Comparison of ENCODE assay signal across 14 cellular contexts in genomic region chr19:45162464-45163143, GRCh38. TPM values are rescaled to one million over a fixed set of nuclear protein-coding genes. Genes with fewer than 3 reads are reported as not detected.
A peak's percentile ranks its signal among the peaks of the same experiment; 100 is the strongest.
DNase-seq lines count a peak whose midpoint lies in the region; ATAC-seq and TF ChIP-seq lines count a peak whose summit lies in the region.
"Had no signal": no experiment of that assay in that cellular context is flagged by ENCODE, and none has a peak within 500 bp of the region (broad histone marks: within the 10 kb centered on the region; RNA-seq: fewer than 3 reads in every experiment).

No MANE protein-coding gene starts in this region.

- WGBS in esophagus squamous epithelium, 2 donors = 38% methylated on average over 2 of the region's 25 CpGs; no CpG with 5 or more reads in 1 of the 2 donors

- intact Hi-C loops in esophagus squamous epithelium (cut with DNase I) = no loop called here

- DNase-seq in NOMO-1 treated with DMSO at 0.1 percent for 48 hours (lab: John Stamatoyannopoulos, UW; ENCODE audit: unreplicated experiment) = peak; percentile 54
- DNase-seq in NOMO-1 treated with dmso at 0.1 percent for 144 hours (lab: John Stamatoyannopoulos, UW; ENCODE audit: unreplicated experiment) = no peak
- DNase-seq in SKM-1 (lab: John Stamatoyannopoulos, UW; ENCODE audit: unreplicated experiment) = peak; percentile 69
- DNase-seq in esophagus squamous epithelium (lab: John Stamatoyannopoulos, UW) = no peak
- no peak for DNase-seq in medulla oblongata (ENCODE audit: extremely low spot score)
- no peak for DNase-seq in substantia nigra (lab: John Stamatoyannopoulos, UW)
- DNase-seq: activated CD4-positive, alpha-beta T cell treated with anti-CD3 and anti-CD28 coated beads, Interleukin-2, amount 50 U/mL, for 48 hours; activated naive CD8-positive, alpha-beta T cell treated with anti-CD3 and anti-CD28 coated beads, Interleukin-2, amount 10 ng/mL, durations not matched to agents 7 days and 5 days; activated T-cell treated with anti-CD3 and anti-CD28 coated beads, Interleukin-2, amount 50 U/mL, for 48 hours had no signal

- no peak for TF ChIP-seq POLR2A in esophagus squamous epithelium (IDR thresholded peaks at IDR 0.05)

- TF ChIP-seq CTCF in esophagus squamous epithelium (IDR thresholded peaks at IDR 0.05) = no peak

- H3K4me3 ChIP-seq in esophagus squamous epithelium = peak overlapping the region in 2 of 4 donors; percentile 21 to 45
- H3K4me3 ChIP-seq: HAP-1, heart right ventricle, right atrium auricular region had no signal

- H3K36me3 ChIP-seq in esophagus squamous epithelium = no peaks in the 10 kb centered on the region
- H3K36me3 ChIP-seq: HAP-1, heart right ventricle, right atrium auricular region had no signal

- peaks cover 44 to 80% (median 48%) of the 10 kb centered on the region in 3 donors for H3K4me1 ChIP-seq in esophagus squamous epithelium

- peaks cover 0 to 54% (median 0%) of the 10 kb centered on the region in 4 donors for H3K27me3 ChIP-seq in esophagus squamous epithelium
- H3K27me3 ChIP-seq: right atrium auricular region had no signal

- H3K27ac ChIP-seq in esophagus squamous epithelium = peak overlapping the region in 3 of 4 donors; percentile 44 to 56 (median 49)
- H3K27ac ChIP-seq in substantia nigra (ENCODE audit: low read depth, low read length, poor library complexity, severe bottlenecking) = no peak overlapping the region
- H3K27ac ChIP-seq: heart right ventricle, right atrium auricular region had no signal

- no peaks in the 10 kb centered on the region for H3K9me3 ChIP-seq in esophagus squamous epithelium
- H3K9me3 ChIP-seq: HAP-1, heart right ventricle, right atrium auricular region had no signal

- ATAC-seq in SK-N-SH treated with all-trans-retinoic acid at 6 μM for 48 hours = no peak

TF ChIP-seq in SK-N-SH treated with all-trans-retinoic acid at 6 μM for 48 hours, 23 proteins besides CTCF, POLR2A, EP300 and RAD21:
- TF ChIP-seq ZFP30 (CRISPR knock-in tag; IDR thresholded peaks at IDR 0.05) = no peak
- no peak for TF ChIP-seq POU6F1 (CRISPR knock-in tag; IDR thresholded peaks at IDR 0.05; ENCODE audit: borderline replicate concordance, low read depth)
- no peak for TF ChIP-seq TCF4 (CRISPR knock-in tag; IDR thresholded peaks at IDR 0.05; ENCODE audit: borderline replicate concordance)
- no peak for TF ChIP-seq ZC3H10 (CRISPR knock-in tag; IDR thresholded peaks at IDR 0.05)
- no peak for TF ChIP-seq CSDC2 (CRISPR knock-in tag; IDR thresholded peaks at IDR 0.05)
- TF ChIP-seq BACH2 (CRISPR knock-in tag; IDR thresholded peaks at IDR 0.05; ENCODE audit: borderline replicate concordance) = no peak
- TF ChIP-seq ZNF70 (CRISPR knock-in tag; IDR thresholded peaks at IDR 0.05) = no peak
- TF ChIP-seq SNAI2 (CRISPR knock-in tag; IDR thresholded peaks at IDR 0.05) = no peak
- TF ChIP-seq OSR1 (CRISPR knock-in tag; IDR thresholded peaks at IDR 0.05) = no peak
- TF ChIP-seq, protein P1, sequence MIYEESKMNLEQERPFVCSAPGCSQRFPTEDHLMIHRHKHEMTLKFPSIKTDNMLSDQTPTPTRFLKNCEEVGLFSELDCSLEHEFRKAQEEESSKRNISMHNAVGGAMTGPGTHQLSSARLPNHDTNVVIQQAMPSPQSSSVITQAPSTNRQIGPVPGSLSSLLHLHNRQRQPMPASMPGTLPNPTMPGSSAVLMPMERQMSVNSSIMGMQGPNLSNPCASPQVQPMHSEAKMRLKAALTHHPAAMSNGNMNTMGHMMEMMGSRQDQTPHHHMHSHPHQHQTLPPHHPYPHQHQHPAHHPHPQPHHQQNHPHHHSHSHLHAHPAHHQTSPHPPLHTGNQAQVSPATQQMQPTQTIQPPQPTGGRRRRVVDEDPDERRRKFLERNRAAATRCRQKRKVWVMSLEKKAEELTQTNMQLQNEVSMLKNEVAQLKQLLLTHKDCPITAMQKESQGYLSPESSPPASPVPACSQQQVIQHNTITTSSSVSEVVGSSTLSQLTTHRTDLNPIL (CRISPR knock-in tag; IDR thresholded peaks at IDR 0.05; ENCODE audit: low read depth) = no peak
- no peak for TF ChIP-seq TSHZ2 (CRISPR knock-in tag; IDR thresholded peaks at IDR 0.05)

RNA-seq across cellular contexts. Expression of gene NKPD1, which starts 1.8 kb away (rescaled TPM):
- 1 to 10 TPM; 1.1 to 4.2 (median 2.9) TPM for total RNA-seq in esophagus squamous epithelium
- total RNA-seq: HT1080 had no signal

RNA-seq across cellular contexts. Expression of gene TRAPPC6A, which starts 15.4 kb away (rescaled TPM):
- total RNA-seq in esophagus squamous epithelium = 10 to 100 TPM in 3 of 4 donors, 1 to 10 TPM in 1; 5.4 to 27.8 (median 18.0) TPM

RNA-seq across cellular contexts. Expression of gene BLOC1S3, which starts 16.0 kb away (rescaled TPM):
- 10 to 100 TPM in 2 of 4 donors, 1 to 10 TPM in 2; 7.9 to 18.4 (median 10.4) TPM for total RNA-seq in esophagus squamous epithelium

Comparison
In these comparisons a context has a peak if more than half of its experiments do, and no peak if none do; other contexts are left out.
1. DNase-seq: peak in NOMO-1 treated with DMSO at 0.1 percent for 48 hours (single experiment) and SKM-1 (single experiment); none in NOMO-1 treated with dmso at 0.1 percent for 144 hours (single experiment), esophagus squamous epithelium (single experiment), medulla oblongata (single experiment) and substantia nigra (0 of 49).